8 cellular contexts compared by ENCODE assay signal in the genomic region with DNA sequence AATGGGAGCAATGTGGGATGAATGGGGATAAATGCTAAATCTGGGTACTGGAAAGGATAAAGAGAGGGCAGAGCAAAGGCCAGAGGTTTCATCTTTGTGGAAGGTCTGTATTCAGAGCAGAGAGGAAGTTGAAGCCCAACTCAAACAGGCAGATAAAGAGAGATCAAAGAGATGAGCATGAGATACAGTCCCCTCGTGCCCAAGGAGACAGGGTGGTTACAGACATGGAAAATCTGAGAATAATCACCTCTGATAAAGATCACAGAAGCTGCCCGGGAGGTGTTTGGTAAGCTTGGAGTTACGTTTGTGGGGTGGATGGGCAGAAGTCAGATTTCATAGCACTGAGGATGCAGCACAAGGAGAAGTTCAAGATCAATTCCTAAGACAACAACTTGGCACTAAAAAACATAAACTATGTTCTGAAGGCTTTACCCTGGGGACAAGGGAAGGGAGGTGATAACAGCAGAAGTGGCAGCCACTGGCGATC. TPM values are rescaled to one million over a fixed set of nuclear protein-coding genes. Genes with fewer than 3 reads are reported as not detected.
DNase-seq lines count a peak whose midpoint lies in the region; ATAC-seq and TF ChIP-seq lines count a peak whose summit lies in the region.

No MANE protein-coding gene starts in this region.

- peak overlapping the region; percentile 91 for H2AFZ ChIP-seq in OCI-LY7 (ENCODE audit: low read length)

- no peaks in the 10 kb centered on the region for H3K9me2 ChIP-seq in OCI-LY7 (ENCODE audit: insufficient read depth, low read length)

- peak; percentile 7 for ATAC-seq in GM21381 (IDR thresholded peaks at IDR 0.05; ENCODE audit: unreplicated experiment)

- peaks cover 18% of the 10 kb centered on the region for H3K79me2 ChIP-seq in OCI-LY7 (ENCODE audit: insufficient read depth, low read depth, low read length)

- POLR2A ChIA-PET in OCI-LY7 (lab: Charles Lee): interaction anchor here (0.6 to 3.6 kb wide), 21 partner anchors 10 to 294 kb away, joined by 3 to 39 read pairs (median 6); partner anchors contain the start of gene LIX1
- POLR2A ChIA-PET in HEK293T (lab: Yijun Ruan, JAX): interaction anchor here (0.9 to 3.2 kb wide), 4 partner anchors 21 to 214 kb away, joined by 3 to 8 read pairs (median 3); partner anchors contain the start of genes CAST and LNPEP

- intact Hi-C loops in OCI-LY7 (cut with micrococcal nuclease; ENCODE audit: unreplicated experiment): loop anchor here (1.0 kb wide), 1 partner anchor 59 kb away; no protein-coding TSS in a partner anchor
- intact Hi-C loops in vagina (cut with DNase I): no loop called here

- in situ Hi-C loops in astrocyte of the cerebellum (cut with HindIII; ENCODE audit: low sequenced_read_pairs): loop anchor here (5.0 to 25.0 kb wide), 2 partner anchors 46 to 286 kb away; no protein-coding TSS in a partner anchor

- no peaks in the 10 kb centered on the region for H4K20me1 ChIP-seq in OCI-LY7 (ENCODE audit: insufficient read depth, low read length)

- H3K9me3 ChIP-seq in BE2C (no peaks in the 10 kb centered on the region), OCI-LY7 (ENCODE audit: low read length) (no peaks in the 10 kb centered on the region), vagina (no peaks in the 10 kb centered on the region)

- TF ChIP-seq CTCF in BE2C (IDR thresholded peaks at IDR 0.05; ENCODE audit: low read depth, low read length) (no peak), OCI-LY7 (conservative IDR thresholded peaks at IDR 0.05; ENCODE audit: low read length) (no peak), astrocyte of the cerebellum (IDR thresholded peaks at IDR 0.05; ENCODE audit: low read depth, low read length, missing control alignments) (no peak), vagina (IDR thresholded peaks at IDR 0.05) (no peak)

- H3K27me3 ChIP-seq in BE2C: no peaks in the 10 kb centered on the region
- H3K27me3 ChIP-seq in vagina: no peaks in the 10 kb centered on the region

- TF ChIP-seq POLR2A in vagina (IDR thresholded peaks at IDR 0.05): no peak

- H3K27ac ChIP-seq in OCI-LY7 (ENCODE audit: low read depth, low read length, poor library complexity, severe bottlenecking): peak overlapping the region; percentile 64
- peak overlapping the region; percentile 89 for H3K27ac ChIP-seq in vagina

- H3K4me2 ChIP-seq in OCI-LY7 (ENCODE audit: low read length): peak overlapping the region; percentile 85

- peak overlapping the region; percentile 57 for H3K4me3 ChIP-seq in BE2C (ENCODE audit: low read depth, low read length)
- peak overlapping the region; percentile 80 for H3K4me3 ChIP-seq in OCI-LY7 (ENCODE audit: low read depth, low read length, poor library complexity, severe bottlenecking)
- H3K4me3 ChIP-seq in astrocyte of the cerebellum (ENCODE audit: low read depth, low read length): peak overlapping the region; percentile 36
- peak overlapping the region; percentile 48 to 67 for H3K4me3 ChIP-seq in vagina

- DNase-seq in BE2C (no peak), OCI-LY7 (ENCODE audit: low spot score) (peak; percentile 44), astrocyte of the cerebellum (ENCODE audit: low read depth) (no peak), lung microvascular endothelial cell (ENCODE audit: low read depth in 2 of 2) (peak; percentile 5 to 17), vagina (ENCODE audit: extremely low spot score in 2 of 2) (no peak), HEK293T (ENCODE audit: extremely low spot score) (no peak), middle frontal gyrus (ENCODE audit: extremely low spot score, low spot score) (no peak)

- no TSS peak for BruUV-seq in OCI-LY7 (replicated peaks; lab: Mats Ljungman, UMichigan)

- H3K4me1 ChIP-seq in BE2C (peaks cover 5% of the 10 kb centered on the region), OCI-LY7 (ENCODE audit: insufficient read depth, low read length, poor library complexity, severe bottlenecking) (peaks cover 69% of the 10 kb centered on the region), vagina (peaks cover 20% of the 10 kb centered on the region)

- H3K36me3 ChIP-seq in BE2C (no peaks in the 10 kb centered on the region), OCI-LY7 (ENCODE audit: insufficient read depth, low read length) (peaks cover 13% of the 10 kb centered on the region), vagina (no peaks in the 10 kb centered on the region)

- CTCF ChIA-PET in OCI-LY7 (lab: Charles Lee; ENCODE audit: unreplicated experiment) (interaction anchor here (1.5 to 2.2 kb wide), 2 partner anchors 10 to 87 kb away, joined by 5 to 7 read pairs; no protein-coding TSS in a partner anchor), HEK293T (lab: Yijun Ruan, JAX) (interaction anchor here (0.8 kb wide), 1 partner anchor 13 kb away, joined by 3 read pairs; no protein-coding TSS in a partner anchor)

TF ChIP-seq in HEK293T, 16 proteins besides CTCF, POLR2A, EP300 and RAD21:
- TF ChIP-seq, protein P1, sequence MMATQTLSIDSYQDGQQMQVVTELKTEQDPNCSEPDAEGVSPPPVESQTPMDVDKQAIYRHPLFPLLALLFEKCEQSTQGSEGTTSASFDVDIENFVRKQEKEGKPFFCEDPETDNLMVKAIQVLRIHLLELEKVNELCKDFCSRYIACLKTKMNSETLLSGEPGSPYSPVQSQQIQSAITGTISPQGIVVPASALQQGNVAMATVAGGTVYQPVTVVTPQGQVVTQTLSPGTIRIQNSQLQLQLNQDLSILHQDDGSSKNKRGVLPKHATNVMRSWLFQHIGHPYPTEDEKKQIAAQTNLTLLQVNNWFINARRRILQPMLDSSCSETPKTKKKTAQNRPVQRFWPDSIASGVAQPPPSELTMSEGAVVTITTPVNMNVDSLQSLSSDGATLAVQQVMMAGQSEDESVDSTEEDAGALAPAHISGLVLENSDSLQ (IDR thresholded peaks at IDR 0.05): no peak
- no peak for TF ChIP-seq FOXM1 (IDR thresholded peaks at IDR 0.05; ENCODE audit: borderline replicate concordance)
- no peak for TF ChIP-seq SP1 (IDR thresholded peaks at IDR 0.05)
- TF ChIP-seq FOXK2 (IDR thresholded peaks at IDR 0.05): no peak
- TF ChIP-seq LEF1 (IDR thresholded peaks at IDR 0.05; ENCODE audit: borderline replicate concordance): no peak
- TF ChIP-seq L3MBTL2 (conservative IDR thresholded peaks at IDR 0.05): no peak
- TF ChIP-seq TARDBP (IDR thresholded peaks at IDR 0.05): no peak
- no peak for TF ChIP-seq ELF4 (IDR thresholded peaks at IDR 0.05)
- TF ChIP-seq SUZ12 (IDR thresholded peaks at IDR 0.05): no peak
- no peak for TF ChIP-seq ZNF384 (IDR thresholded peaks at IDR 0.05)
- no peak for TF ChIP-seq NFRKB (IDR thresholded peaks at IDR 0.05)
- no peak for TF ChIP-seq CTBP1 (IDR thresholded peaks at IDR 0.05; ENCODE audit: borderline replicate concordance)
- no peak for TF ChIP-seq ARNT (IDR thresholded peaks at IDR 0.05)
- TF ChIP-seq FOXA1 (IDR thresholded peaks at IDR 0.05): no peak

RNA-seq across cellular contexts. Expression of gene ERAP2, which starts 0.5 kb away (rescaled TPM):
- 0.80 TPM for polyA plus RNA-seq in BE2C (2012; ENCODE audit: insufficient read depth, insufficient read length, low read depth)
- total RNA-seq in OCI-LY7 (2014; rRNA removed; shearing (Covaris generic)): 29.3 and 35.6 TPM in 2 replicates
- total RNA-seq in OCI-LY7 (2022) (19.5 and 26.2 TPM in 2 replicates), lung microvascular endothelial cell (31.2 and 56.9 TPM in 2 replicates), vagina (16.5 TPM)

Comparison
In these comparisons a context has a peak if more than half of its experiments do, and no peak if none do; other contexts are left out.
1. DNase-seq: peak in OCI-LY7 (single experiment) and lung microvascular endothelial cell (2 of 2); none in BE2C (single experiment), astrocyte of the cerebellum (single experiment), vagina (0 of 2), HEK293T (single experiment) and middle frontal gyrus (single experiment).
2. Peak in every context shown above with its lines, with median percentiles within 50 percentile points of each other: H3K4me3 ChIP-seq.